Comparison of ENCODE assay signal across 8 cellular contexts in genomic region chr2:70247364-70248144, GRCh38. TPM values are rescaled to one million over a fixed set of nuclear protein-coding genes. Genes with fewer than 3 reads are reported as not detected.
DNase-seq lines count a peak whose midpoint lies in the region; ATAC-seq lines count a peak whose summit lies in the region.

No MANE protein-coding gene starts in this region.

- peaks cover 7 to 9% of the 10 kb centered on the region in 2 donors for H3K4me1 ChIP-seq in mucosa of rectum (ENCODE audit: control insufficient read depth in 2 of 2, insufficient read depth in 2 of 2, low read length in 2 of 2)

- peaks cover 0 to 3% of the 10 kb centered on the region in 2 donors for H3K36me3 ChIP-seq in mucosa of rectum (ENCODE audit: control insufficient read depth in 2 of 2, insufficient read depth in 2 of 2, low read length in 2 of 2)

- intact Hi-C loops in sciatic nerve (cut with DNase I) = no loop called here

- no peak for ATAC-seq in sciatic nerve

- no peaks in the 10 kb centered on the region for H3K9me3 ChIP-seq in mucosa of rectum (ENCODE audit: control insufficient read depth in 2 of 2, low read length in 2 of 2)

- peak overlapping the region; percentile 96 to 100 for H3K9ac ChIP-seq in mucosa of rectum (ENCODE audit: low read depth in 1 of 2, low read length in 2 of 2)

- no peaks in the 10 kb centered on the region for H3K27me3 ChIP-seq in mucosa of rectum (ENCODE audit: control insufficient read depth in 2 of 2, insufficient read depth in 2 of 2, low read length in 2 of 2)

- DNase-seq in NCI-H2196 (lab: John Stamatoyannopoulos, UW; ENCODE audit: unreplicated experiment) (peak; percentile 3), NCI-H2196 treated with DMSO at 0.1 percent for 48 hours (lab: John Stamatoyannopoulos, UW; ENCODE audit: unreplicated experiment) (no peak), NCI-H69 (lab: John Stamatoyannopoulos, UW) (peak; percentile 47), sciatic nerve (ENCODE audit: low spot score) (no peak), Ammon's horn (ENCODE audit: low spot score) (no peak)
- DNase-seq in stimulated activated CD4-positive, alpha-beta T cell treated with anti-CD3 and anti-CD28 coated beads, Interleukin-2, amount 100 ng/mL, for 48 hours = no peak

- peak overlapping the region; percentile 98 for H3K27ac ChIP-seq in cingulate gyrus (ENCODE audit: low read depth, low read length)
- peak overlapping the region; percentile 94 to 97 for H3K27ac ChIP-seq in mucosa of rectum (ENCODE audit: low read depth in 2 of 2, low read length in 2 of 2)

- H3K4me3 ChIP-seq in mucosa of rectum (ENCODE audit: low read length in 2 of 2) = peak overlapping the region; percentile 95 to 96

RNA-seq across cellular contexts. Expression of gene TIA1, which starts 0.9 kb away (rescaled TPM):
- 140 TPM for total RNA-seq in sciatic nerve

RNA-seq across cellular contexts. Expression of gene PCYOX1, which starts 10.4 kb away (rescaled TPM):
- 77.1 TPM for total RNA-seq in sciatic nerve

RNA-seq across cellular contexts. Expression of gene SNRPG, which starts 46.0 kb away (rescaled TPM):
- total RNA-seq in sciatic nerve = 81.1 TPM

RNA-seq across cellular contexts. Expression of gene FAM136A, which starts 54.3 kb away (rescaled TPM):
- 13.2 TPM for total RNA-seq in sciatic nerve

RNA-seq across cellular contexts. Expression of gene C2orf42, which starts 56.7 kb away (rescaled TPM):
- 24.4 TPM for total RNA-seq in sciatic nerve

Comparison
In these comparisons a context has a peak if more than half of its experiments do, and no peak if none do; other contexts are left out.
1. DNase-seq: peak in NCI-H2196 (single experiment) and NCI-H69 (single experiment); none in NCI-H2196 treated with DMSO at 0.1 percent for 48 hours (single experiment), sciatic nerve (single experiment), stimulated activated CD4-positive, alpha-beta T cell treated with anti-CD3 and anti-CD28 coated beads, Interleukin-2, amount 100 ng/mL, for 48 hours (0 of 2) and Ammon's horn (single experiment).